Comparison of ENCODE assay signal across 1 cellular context in genomic region chr4:119197772-119198212, GRCh38.
TF ChIP-seq lines count a peak whose summit lies in the region.

No MANE protein-coding gene starts in this region.

TF ChIP-seq in HepG2, 621 proteins besides CTCF, POLR2A, EP300 and RAD21 (continued from another document and continues in another):
- TF ChIP-seq ZNF407 (CRISPR knock-in tag; IDR thresholded peaks at IDR 0.05; ENCODE audit: not compliant biosample characterization): no peak
- TF ChIP-seq SP4 (CRISPR knock-in tag; IDR thresholded peaks at IDR 0.05): no peak
- TF ChIP-seq BCL3 (CRISPR knock-in tag; IDR thresholded peaks at IDR 0.05): no peak
- TF ChIP-seq ZFP91 (CRISPR knock-in tag; IDR thresholded peaks at IDR 0.05; ENCODE audit: borderline replicate concordance): no peak; the same call in 1 of the 2 replicates
- no peak for TF ChIP-seq ZNF547 (CRISPR knock-in tag; IDR thresholded peaks at IDR 0.05)
- peak; percentile 79 for TF ChIP-seq YY1 (IDR thresholded peaks at IDR 0.05; ENCODE audit: insufficient read depth, insufficient replicate concordance, low read depth, low read length)
- no peak for TF ChIP-seq ZNF274 (CRISPR knock-in tag; IDR thresholded peaks at IDR 0.05)
- no peak for TF ChIP-seq ATF6 (CRISPR knock-in tag; conservative IDR thresholded peaks at IDR 0.05)
- peak; percentile 48 for TF ChIP-seq CEBPG (CRISPR knock-in tag; IDR thresholded peaks at IDR 0.05)
- no peak for TF ChIP-seq ZNF256 (CRISPR knock-in tag; conservative IDR thresholded peaks at IDR 0.05)
- TF ChIP-seq PHF8 (CRISPR knock-in tag; IDR thresholded peaks at IDR 0.05): peak; percentile 66
- TF ChIP-seq MIER3 (CRISPR knock-in tag; IDR thresholded peaks at IDR 0.05; ENCODE audit: borderline replicate concordance): peak; percentile 41; the same call in 1 of the 2 replicates
- TF ChIP-seq SSRP1 (CRISPR knock-in tag; IDR thresholded peaks at IDR 0.05): no peak
- no peak for TF ChIP-seq FLYWCH1 (CRISPR knock-in tag; IDR thresholded peaks at IDR 0.05)
- no peak for TF ChIP-seq NR2F2 (IDR thresholded peaks at IDR 0.05; ENCODE audit: borderline replicate concordance, low read depth)
- peak; percentile 88 for TF ChIP-seq GABPB1 (CRISPR knock-in tag; IDR thresholded peaks at IDR 0.05)
- no peak for TF ChIP-seq NR2F1 (CRISPR knock-in tag; IDR thresholded peaks at IDR 0.05)
- TF ChIP-seq ZNF205 (CRISPR knock-in tag; IDR thresholded peaks at IDR 0.05): 0 out of 2 replicates have a peak, but pooled peaks have one; percentile 34
- no peak for TF ChIP-seq MED1 (CRISPR knock-in tag; IDR thresholded peaks at IDR 0.05)
- no peak for TF ChIP-seq MAFF (IDR thresholded peaks at IDR 0.05; ENCODE audit: low read depth, low read length)
- TF ChIP-seq RFX5 (IDR thresholded peaks at IDR 0.05; ENCODE audit: low read depth, low read length): no peak
- TF ChIP-seq AGO1 (IDR thresholded peaks at IDR 0.05; ENCODE audit: low read depth, low read length, poor library complexity, severe bottlenecking): no peak
- TF ChIP-seq NFKBIZ (CRISPR knock-in tag; IDR thresholded peaks at IDR 0.05): no peak
- no peak for TF ChIP-seq NR1H2 (CRISPR knock-in tag; IDR thresholded peaks at IDR 0.05; ENCODE audit: borderline replicate concordance, low read depth)
- peak; percentile 13; the same call in 1 of the 2 replicates for TF ChIP-seq HOMEZ (CRISPR knock-in tag; IDR thresholded peaks at IDR 0.05; ENCODE audit: low read depth)
- TF ChIP-seq NONO (IDR thresholded peaks at IDR 0.05): no peak
- TF ChIP-seq NONO (CRISPR knock-in tag; conservative IDR thresholded peaks at IDR 0.05): no peak
- no peak for TF ChIP-seq FOXK2 (IDR thresholded peaks at IDR 0.05)
- TF ChIP-seq ZNF12 (CRISPR knock-in tag; IDR thresholded peaks at IDR 0.05): no peak
- TF ChIP-seq TFAP4 (IDR thresholded peaks at IDR 0.05; ENCODE audit: borderline replicate concordance, low read depth): no peak
- TF ChIP-seq TFE3 (CRISPR knock-in tag; IDR thresholded peaks at IDR 0.05): no peak
- 0 out of 2 replicates have a peak, but pooled peaks have one; percentile 44 for TF ChIP-seq ZNF782 (CRISPR knock-in tag; IDR thresholded peaks at IDR 0.05; ENCODE audit: borderline replicate concordance)
- no peak for TF ChIP-seq DNMT1 (CRISPR knock-in tag; IDR thresholded peaks at IDR 0.05)
- TF ChIP-seq POGK (CRISPR knock-in tag; conservative IDR thresholded peaks at IDR 0.05): 0 out of 2 replicates have a peak, but pooled peaks have one; percentile 35
- TF ChIP-seq ZNF329 (CRISPR knock-in tag; IDR thresholded peaks at IDR 0.05; ENCODE audit: low read depth): no peak
- TF ChIP-seq ZSCAN25 (CRISPR knock-in tag; IDR thresholded peaks at IDR 0.05): peak; percentile 72; the same call in 1 of the 2 replicates
- TF ChIP-seq ZNF121 (CRISPR knock-in tag; IDR thresholded peaks at IDR 0.05): no peak
- 0 out of 2 replicates have a peak, but pooled peaks have one; percentile 59 for TF ChIP-seq GLI4 (CRISPR knock-in tag; IDR thresholded peaks at IDR 0.05; ENCODE audit: borderline replicate concordance)
- TF ChIP-seq ETV6 (CRISPR knock-in tag; conservative IDR thresholded peaks at IDR 0.05): peak; percentile 90; the same call in 1 of the 2 replicates
- no peak for TF ChIP-seq KDM6A (CRISPR knock-in tag; IDR thresholded peaks at IDR 0.05; ENCODE audit: low read depth)
- TF ChIP-seq ZNF317 (CRISPR knock-in tag; IDR thresholded peaks at IDR 0.05): peak; percentile 46; the same call in 1 of the 2 replicates
- no peak for TF ChIP-seq PRMT3 (CRISPR knock-in tag; IDR thresholded peaks at IDR 0.05; ENCODE audit: borderline replicate concordance, low read depth)
- TF ChIP-seq ZNF605 (CRISPR knock-in tag; IDR thresholded peaks at IDR 0.05): peak; percentile 69; the same call in 1 of the 2 replicates
- TF ChIP-seq SOX6 (IDR thresholded peaks at IDR 0.05): no peak
- TF ChIP-seq SOX6 (CRISPR knock-in tag; IDR thresholded peaks at IDR 0.05): 0 out of 2 replicates have a peak, but pooled peaks have one; percentile 15
